ENCODE assay signal across 8 cellular contexts in the genomic region with DNA sequence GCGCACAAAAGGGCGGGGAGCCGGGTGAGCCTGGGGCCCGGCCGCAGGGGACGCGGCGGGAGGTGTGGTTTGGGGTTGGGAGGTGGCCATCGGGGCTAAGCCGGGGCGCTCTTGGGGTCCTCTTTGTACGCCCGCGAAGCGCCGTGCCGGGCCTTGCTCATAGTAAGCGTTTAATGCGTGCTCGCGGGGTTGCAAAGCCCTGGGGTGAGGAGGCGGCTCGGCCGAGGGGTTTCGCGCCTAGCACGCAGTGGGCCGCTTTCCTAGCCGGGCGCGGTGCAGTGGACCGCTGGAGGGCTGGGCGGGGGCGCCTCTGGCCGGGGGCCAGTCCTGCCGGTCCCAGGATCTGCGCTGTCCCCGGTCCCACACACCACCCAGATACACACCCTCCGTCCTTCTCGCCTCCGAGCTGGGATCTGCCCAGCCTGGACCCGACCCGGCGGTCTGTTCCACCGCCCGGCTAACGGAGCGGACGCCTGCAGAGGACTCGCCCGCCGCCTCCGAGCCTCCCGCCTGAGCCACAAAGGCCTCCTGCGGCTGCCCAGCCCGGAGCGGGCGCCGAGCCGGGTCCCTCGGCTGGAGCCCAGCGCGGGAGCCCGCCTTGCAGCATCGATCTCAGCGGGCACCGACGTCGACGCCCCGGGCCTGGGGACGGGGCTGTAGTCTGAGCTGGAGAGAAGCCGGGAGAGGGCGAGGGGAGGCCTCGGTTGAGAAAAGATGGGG. TPM values are rescaled to one million over a fixed set of nuclear protein-coding genes. Genes with fewer than 3 reads are reported as not detected.
A peak's percentile ranks its signal among the peaks of the same experiment; 100 is the strongest.
DNase-seq lines count a peak whose midpoint lies in the region; ATAC-seq and TF ChIP-seq lines count a peak whose summit lies in the region.

No MANE protein-coding gene starts in this region.

- no peak overlapping the region for H2AFZ ChIP-seq in fibroblast of lung (ENCODE audit: low read length)

- intact Hi-C loops in heart right ventricle (cut with DNase I), result loop anchor here in 8 of 10 donors (5.0 to 10.0 kb wide), 7 partner anchors 74 to 466 kb away; no protein-coding TSS in a partner anchor
- intact Hi-C loops in cardiac septum (cut with DNase I), result loop anchor here (5.0 kb wide), 2 partner anchors 74 to 169 kb away; no protein-coding TSS in a partner anchor
- intact Hi-C loops in psoas muscle (cut with DNase I), result loop anchor here (5.0 to 10.0 kb wide), 3 partner anchors 74 to 169 kb away; no protein-coding TSS in a partner anchor

- H4K20me1 ChIP-seq in fibroblast of lung (ENCODE audit: control insufficient read depth, extremely low read depth, insufficient read depth, low read length), result no peaks in the 10 kb centered on the region

- H3K4me1 ChIP-seq in heart right ventricle, result peaks cover 12 to 53% (median 46%) of the 10 kb centered on the region in 9 donors
- H3K4me1 ChIP-seq in fibroblast of lung (ENCODE audit: control insufficient read depth, extremely low read depth, insufficient read depth, low read length), result peaks cover 2% of the 10 kb centered on the region
- peaks cover 30% of the 10 kb centered on the region for H3K4me1 ChIP-seq in psoas muscle

- H3K79me2 ChIP-seq in fibroblast of lung (ENCODE audit: control insufficient read depth, insufficient read depth, low read length), result no peaks in the 10 kb centered on the region

- peak in 2 of 8 donors; percentile 11 to 32 for ATAC-seq in heart right ventricle
- peak in 1 of 4 donors; percentile 14 for ATAC-seq in psoas muscle
- ATAC-seq in GM21529 (IDR thresholded peaks at IDR 0.05; ENCODE audit: unreplicated experiment), result no peak
- no peak for ATAC-seq in HG03354 (IDR thresholded peaks at IDR 0.05; ENCODE audit: poor library complexity, severe bottlenecking, unreplicated experiment)

- peak overlapping the region in 9 of 10 donors; percentile 18 to 51 (median 41) for H3K4me3 ChIP-seq in heart right ventricle
- no peak overlapping the region for H3K4me3 ChIP-seq in fibroblast of lung (replicated peaks in 1 of 4; ENCODE audit: control extremely low read depth in 1 of 4, insufficient read depth in 1 of 4, low read depth in 3 of 4, low read length in 4 of 4)
- H3K4me3 ChIP-seq in psoas muscle, result peak overlapping the region; percentile 59

- no peaks in the 10 kb centered on the region for H3K9me3 ChIP-seq in heart right ventricle
- no peaks in the 10 kb centered on the region for H3K9me3 ChIP-seq in fibroblast of lung (ENCODE audit: control insufficient read depth, insufficient read depth, low read depth, low read length)
- H3K9me3 ChIP-seq in psoas muscle, result no peaks in the 10 kb centered on the region

- WGBS in heart right ventricle, 2 donors, result 1% methylated on average over 73 to 75 of the region's 75 CpGs
- WGBS in psoas muscle, 3 donors, result 1 to 2% (median 1%) methylated on average over 60 to 75 of the region's 75 CpGs

- DNase-seq in heart right ventricle (peak in 1 of 2 donors; percentile 23), cardiac septum (ENCODE audit: low spot score) (no peak), T-helper 9 cell (peak; percentile 5), fibroblast of lung (ENCODE audit: low read depth in 2 of 2) (no peak), psoas muscle (peak; percentile 18 to 55), medulla oblongata (ENCODE audit: extremely low spot score) (no peak)

- H3K27ac ChIP-seq in heart right ventricle (no peak overlapping the region), fibroblast of lung (ENCODE audit: insufficient read depth, low read length) (no peak overlapping the region), psoas muscle (no peak overlapping the region)

- no peak overlapping the region for H3K9ac ChIP-seq in fibroblast of lung (ENCODE audit: insufficient read depth, low read length)

- peak overlapping the region; percentile 35 for H3K4me2 ChIP-seq in fibroblast of lung (ENCODE audit: extremely low read depth, insufficient read depth, low read length)

- H3K36me3 ChIP-seq in heart right ventricle (no peaks in the 10 kb centered on the region), fibroblast of lung (ENCODE audit: control insufficient read depth, insufficient read depth, low read length) (no peaks in the 10 kb centered on the region), psoas muscle (ENCODE audit: insufficient read depth in 1 of 2, low read depth in 1 of 2) (no peaks in the 10 kb centered on the region)

- TF ChIP-seq CTCF in heart right ventricle (IDR thresholded peaks at IDR 0.05), result no peak
- TF ChIP-seq CTCF in fibroblast of lung (conservative IDR thresholded peaks at IDR 0.05 in 1 of 2, IDR thresholded peaks at IDR 0.05 in 1 of 2; ENCODE audit: low read depth in 1 of 2, low read length in 2 of 2), result no peak
- no peak for TF ChIP-seq CTCF in psoas muscle (IDR thresholded peaks at IDR 0.05)

- peaks cover 42 to 98% (median 85%) of the 10 kb centered on the region in 7 donors for H3K27me3 ChIP-seq in heart right ventricle
- H3K27me3 ChIP-seq in fibroblast of lung (ENCODE audit: control insufficient read depth, insufficient read depth, low read length), result peaks cover 67% of the 10 kb centered on the region
- H3K27me3 ChIP-seq in psoas muscle (ENCODE audit: insufficient read depth in 3 of 3, low read length in 2 of 3), result peaks cover 0 to 61% (median 37%) of the 10 kb centered on the region in 3 donors

RNA-seq across cellular contexts. Expression of gene DPYSL5, which starts 0.6 kb away (rescaled TPM):
- total RNA-seq in heart right ventricle (under 1 TPM in 1 of 10 donors, not detected in 9; 0.12 TPM), cardiac septum (0.19 TPM), fibroblast of lung (not detected in 2 replicates), psoas muscle (under 1 TPM in 2 of 4 donors, not detected in 2; 0.07 to 0.39 TPM)
- polyA plus RNA-seq in heart right ventricle (under 1 TPM in 1 of 2 donors, not detected in 1; 0.01 TPM), fibroblast of lung (not detected in 2 replicates), psoas muscle (under 1 TPM in 2 of 3 donors, not detected in 1; 0.03 to 0.09 TPM)
- polyA plus RNA-seq in fibroblast of lung (2012), result not detected in 2 replicates
- not detected in 2 replicates for polyA minus RNA-seq in fibroblast of lung (ENCODE audit: low replicate concordance)

Comparison
In these comparisons a context has a peak if more than half of its experiments do, and no peak if none do; other contexts are left out.
1. DNase-seq: peak in T-helper 9 cell (single experiment) and psoas muscle (2 of 2); none in cardiac septum (single experiment), fibroblast of lung (0 of 2) and medulla oblongata (single experiment).
2. H3K4me3 ChIP-seq: peak in heart right ventricle (9 of 10) and psoas muscle (single experiment); none in fibroblast of lung (0 of 4).